17 cellular contexts compared by ENCODE assay signal in genomic region chr12:80714846-80715245, GRCh38. TPM values are rescaled to one million over a fixed set of nuclear protein-coding genes. Genes with fewer than 3 reads are reported as not detected.
"Had no signal": no experiment of that assay in that cellular context is flagged by ENCODE, and none has a peak within 500 bp of the region (broad histone marks: within the 10 kb centered on the region; RNA-seq: fewer than 3 reads in every experiment).

No MANE protein-coding gene starts in this region.

- DNase-seq: activated CD4-positive, alpha-beta T cell treated with anti-CD3 and anti-CD28 coated beads for 1 hour; activated CD4-positive, alpha-beta T cell treated with anti-CD3 and anti-CD28 coated beads, Interleukin-2, amount 50 U/mL, for 4 hours; activated naive CD4-positive, alpha-beta T cell treated with anti-CD3 and anti-CD28 coated beads for 36 hours; dorsolateral prefrontal cortex; immature natural killer cell; small intestine; T-helper 1 cell; trophoblast cell had no signal

- H3K4me3 Mint-ChIP-seq: activated naive CD4-positive, alpha-beta T cell treated with anti-CD3 and anti-CD28 coated beads for 36 hours; activated T-helper 17 cell treated with anti-CD3 and anti-CD28 coated beads, Interleukin-2, amount 50 U/mL, for 72 hours; immature natural killer cell; stimulated activated naive CD8-positive, alpha-beta T cell treated with anti-CD3 and anti-CD28 coated beads, Interleukin-15, Interleukin-2, amounts not matched to agents 100 ng/mL and 50 ng/mL, for 24 hours had no signal

- H3K4me3 ChIP-seq: suprapubic skin had no signal

- H3K79me2 ChIP-seq: parathyroid adenoma had no signal

- H3K27ac Mint-ChIP-seq: activated naive CD4-positive, alpha-beta T cell treated with anti-CD3 and anti-CD28 coated beads for 36 hours; activated T-helper 17 cell treated with anti-CD3 and anti-CD28 coated beads, Interleukin-2, amount 50 U/mL, for 72 hours; immature natural killer cell; stimulated activated naive CD8-positive, alpha-beta T cell treated with anti-CD3 and anti-CD28 coated beads, Interleukin-15, Interleukin-2, amounts not matched to agents 100 ng/mL and 50 ng/mL, for 24 hours had no signal

- H3K27me3 ChIP-seq: ascending aorta had no signal

- H3K4me1 ChIP-seq: ascending aorta, parathyroid adenoma, suprapubic skin had no signal

- ATAC-seq: activated T-helper 17 cell treated with anti-CD3 and anti-CD28 coated beads, Interleukin-2, amount 50 U/mL, for 72 hours; SK-N-SH treated with all-trans-retinoic acid at 6 μM for 48 hours had no signal

- H3K36me3 ChIP-seq: ascending aorta, suprapubic skin had no signal

- FAIRE-seq: small intestine had no signal

- H3K4me1 Mint-ChIP-seq: activated T-helper 17 cell treated with anti-CD3 and anti-CD28 coated beads, Interleukin-2, amount 50 U/mL, for 72 hours; immature natural killer cell had no signal

- H3K27ac ChIP-seq: ascending aorta, dorsolateral prefrontal cortex, parathyroid adenoma, suprapubic skin had no signal

- H3K9me3 ChIP-seq: ascending aorta, suprapubic skin had no signal

- H3K9me3 Mint-ChIP-seq: activated naive CD4-positive, alpha-beta T cell treated with anti-CD3 and anti-CD28 coated beads for 36 hours; stimulated activated naive CD8-positive, alpha-beta T cell treated with anti-CD3 and anti-CD28 coated beads, Interleukin-15, Interleukin-2, amounts not matched to agents 100 ng/mL and 50 ng/mL, for 24 hours had no signal

- H3K9ac ChIP-seq: parathyroid adenoma had no signal

RNA-seq across cellular contexts. Expression of gene MYF5, which starts 1.9 kb away (rescaled TPM):
- total RNA-seq: activated naive CD4-positive, alpha-beta T cell treated with anti-CD3 and anti-CD28 coated beads for 36 hours; activated T-helper 17 cell treated with anti-CD3 and anti-CD28 coated beads, Interleukin-2, amount 50 U/mL, for 72 hours; ascending aorta; dorsolateral prefrontal cortex; lower leg skin; renal cortical epithelial cell; suprapubic skin had no signal
- polyA plus RNA-seq: esophagus, immature natural killer cell, small intestine had no signal

RNA-seq across cellular contexts. Expression of gene MYF6, which starts 7.4 kb away (rescaled TPM):
- total RNA-seq: activated naive CD4-positive, alpha-beta T cell treated with anti-CD3 and anti-CD28 coated beads for 36 hours; activated T-helper 17 cell treated with anti-CD3 and anti-CD28 coated beads, Interleukin-2, amount 50 U/mL, for 72 hours; ascending aorta; renal cortical epithelial cell; suprapubic skin had no signal
- polyA plus RNA-seq: esophagus, immature natural killer cell had no signal
